ENCODE assay signal across 16 cellular contexts in genomic region chr12:106740813-106741212, GRCh38.
"Had no signal": no experiment of that assay in that cellular context is flagged by ENCODE, and none has a peak within 500 bp of the region (broad histone marks: within the 10 kb centered on the region; RNA-seq: fewer than 3 reads in every experiment).

No MANE protein-coding gene starts in this region.

- H3K4me3 ChIP-seq: coronary artery, heart right ventricle, lung, smooth muscle cell, tibial artery, vagina had no signal

- H3K27ac ChIP-seq: coronary artery, tibial artery, vagina had no signal

- H3K27me3 ChIP-seq: tibial artery, vagina had no signal

- ATAC-seq: natural killer cell; stimulated activated effector memory CD8-positive, alpha-beta T cell treated with anti-CD3 and anti-CD28 coated beads, Interleukin-12 subunit alpha, Interleukin-12 subunit beta, amount 100 ng/mL, for 72 hours had no signal

- DNase-seq: activated CD4-positive, alpha-beta T cell treated with anti-CD3 and anti-CD28 coated beads for 4 hours; activated CD8-positive, alpha-beta memory T cell treated with anti-CD3 and anti-CD28 coated beads for 24 hours; activated naive CD4-positive, alpha-beta T cell treated with anti-CD3 and anti-CD28 coated beads, Interleukin-2, amount 10 ng/mL, durations not matched to agents 7 days and 5 days; caudate nucleus; effector CD8-positive, alpha-beta T cell; heart right ventricle; natural killer cell; nucleus accumbens; right cardiac atrium; T-helper 2 cell; tibial artery had no signal

- H3K4me1 ChIP-seq: tibial artery, vagina had no signal

- H3K9me3 ChIP-seq: heart right ventricle, tibial artery, vagina had no signal

- H3K36me3 ChIP-seq: heart right ventricle, tibial artery, vagina had no signal
